ENCODE assay signal across 10 cellular contexts in the genomic region with DNA sequence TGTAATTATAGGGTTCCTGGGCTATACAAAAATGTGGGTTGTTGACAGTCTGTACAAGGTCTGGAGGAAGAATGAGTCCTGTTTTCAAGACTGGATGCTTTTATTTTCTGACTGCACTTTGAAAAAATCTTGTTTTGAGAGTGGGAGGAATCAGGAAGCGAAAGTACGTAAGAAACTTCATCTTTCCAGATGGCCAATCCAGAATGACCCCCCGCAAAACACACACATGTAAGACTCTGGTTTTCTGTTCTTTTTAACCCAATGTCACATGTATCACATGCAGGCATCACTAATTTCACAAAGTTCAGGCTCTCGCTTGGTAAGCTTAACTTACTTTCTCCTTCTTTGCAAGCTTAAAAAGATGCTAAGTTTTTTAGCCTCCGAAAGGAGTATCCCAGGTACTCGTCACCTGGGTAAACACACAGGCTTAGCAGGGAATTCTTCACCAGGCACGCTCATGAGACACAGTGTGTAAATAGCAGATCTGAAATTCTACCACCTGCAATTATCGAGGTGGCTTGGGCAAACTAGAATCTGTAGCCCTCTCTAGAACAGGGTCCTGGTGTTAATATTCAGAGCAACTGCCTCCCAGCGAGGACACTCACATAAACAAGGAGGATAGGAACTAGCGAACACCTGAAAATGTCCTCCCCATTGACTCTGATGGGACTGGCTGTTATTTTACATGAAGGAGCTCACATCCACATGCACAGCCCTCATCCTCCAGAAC.
DNase-seq lines count a peak whose midpoint lies in the region; ATAC-seq, FAIRE-seq and TF ChIP-seq lines count a peak whose summit lies in the region.
"Had no signal": no experiment of that assay in that cellular context is flagged by ENCODE, and none has a peak within 500 bp of the region (broad histone marks: within the 10 kb centered on the region; RNA-seq: fewer than 3 reads in every experiment).

No MANE protein-coding gene starts in this region.

- CTCF ChIA-PET in HepG2 (lab: Yijun Ruan, JAX; ENCODE audit: low intra/inter-chr PET ratio, low total read pairs): interaction anchor here (1.5 kb wide), 1 partner anchor 57 kb away, joined by 5 read pairs; no protein-coding TSS in a partner anchor

- H3K27ac Mint-ChIP-seq in stimulated activated naive B cell treated with anti-CD40 and anti-IgM and Interleukin-4, amounts not matched to agents 10 μg/mL and 1 μg/mL and 100 μg/mL, for 72 hours: peak overlapping the region; percentile 92

- POLR2A ChIA-PET in HepG2 (lab: Yijun Ruan, JAX): interaction anchor here (0.6 kb wide), 1 partner anchor 9 kb away, joined by 3 read pairs; no protein-coding TSS in a partner anchor

- no peak for TF ChIP-seq CTCF in HepG2 (CRISPR knock-in tag; IDR thresholded peaks at IDR 0.05)
- TF ChIP-seq CTCF in right lobe of liver (IDR thresholded peaks at IDR 0.05): no peak

- intact Hi-C loops in HepG2 (cut with micrococcal nuclease; ENCODE audit: unreplicated experiment) (no loop called here), right lobe of liver (cut with DNase I) (no loop called here)

- H3K9me3 ChIP-seq in HepG2 (ENCODE audit: low read length): no peaks in the 10 kb centered on the region
- H3K9me3 ChIP-seq in right lobe of liver: no peaks in the 10 kb centered on the region

- FAIRE-seq in HepG2 (lab: Jason Lieb, UNC): no peak

- H3K4me1 Mint-ChIP-seq in stimulated activated naive B cell treated with anti-CD40 and anti-IgM and Interleukin-4, amounts not matched to agents 10 μg/mL and 1 μg/mL and 100 μg/mL, for 72 hours: peaks cover 46 to 74% of the 10 kb centered on the region in 2 donors

- no peak for TF ChIP-seq RAD21 in HepG2 (CRISPR knock-in tag; IDR thresholded peaks at IDR 0.05)

- no peak for TF ChIP-seq EP300 in HepG2 (IDR thresholded peaks at IDR 0.05; ENCODE audit: low read depth in 2 of 2, low read length in 2 of 2)
- no peak for TF ChIP-seq EP300 in HepG2 (CRISPR knock-in tag; IDR thresholded peaks at IDR 0.05; ENCODE audit: borderline replicate concordance)

- H3K79me2 ChIP-seq in HepG2 (ENCODE audit: insufficient read depth, low read length): no peaks in the 10 kb centered on the region

- no peaks in the 10 kb centered on the region for H4K20me1 ChIP-seq in HepG2 (ENCODE audit: insufficient read depth, low read length)

- H3K4me1 ChIP-seq in HepG2 (ENCODE audit: insufficient read depth, low read length) (peaks cover 17% of the 10 kb centered on the region), right lobe of liver (no peaks in the 10 kb centered on the region)

- H3K4me3 ChIP-seq in HepG2 (replicated peaks in 1 of 3; ENCODE audit: insufficient read depth in 1 of 3, low read depth in 2 of 3, low read length in 3 of 3) (no peak overlapping the region), right lobe of liver (no peak overlapping the region)

- ATAC-seq in HepG2 (no peak), right lobe of liver (no peak), HG02623 (IDR thresholded peaks at IDR 0.05; ENCODE audit: unreplicated experiment) (peak; percentile 4), HG03442 (IDR thresholded peaks at IDR 0.05; ENCODE audit: unreplicated experiment) (no peak), GM18858 (IDR thresholded peaks at IDR 0.05; ENCODE audit: unreplicated experiment) (no peak)
- peak; percentile 76 to 83 for ATAC-seq in stimulated activated naive B cell treated with anti-CD40 and anti-IgM and Interleukin-4, amounts not matched to agents 10 μg/mL and 1 μg/mL and 100 μg/mL, for 72 hours (replicated peaks)

- H3K27me3 ChIP-seq in HepG2 (ENCODE audit: control insufficient read depth in 1 of 2, insufficient read depth in 2 of 2, low read length in 2 of 2) (no peaks in the 10 kb centered on the region), right lobe of liver (no peaks in the 10 kb centered on the region)

- no peak overlapping the region for H3K9ac ChIP-seq in HepG2 (ENCODE audit: insufficient read depth, low read depth, low read length)
- H3K9ac ChIP-seq: KMS-11 had no signal

- in situ Hi-C loops in HepG2 (cut with HindIII; ENCODE audit: extremely low pct_ligation_motif_present, low pct_unique_long_range_greater_than_20kb): no loop called here

- no peak for DNase-seq in HepG2 (ENCODE audit: low spot score)
- DNase-seq in right lobe of liver: no peak
- DNase-seq in NAMALWA (ENCODE audit: low spot score): peak; percentile 70
- peak; percentile 57 for DNase-seq in stimulated activated naive B cell treated with anti-CD40 and anti-IgM and Interleukin-4, amounts not matched to agents 10 μg/mL and 1 μg/mL and 100 μg/mL, for 72 hours
- DNase-seq in H4 (ENCODE audit: low spot score): no peak

- H3K4me3 Mint-ChIP-seq in stimulated activated naive B cell treated with anti-CD40 and anti-IgM and Interleukin-4, amounts not matched to agents 10 μg/mL and 1 μg/mL and 100 μg/mL, for 72 hours: peak overlapping the region; percentile 30 to 71
- H3K4me3 Mint-ChIP-seq: central memory CD8-positive, alpha-beta T cell had no signal

- H3K27ac ChIP-seq in HepG2 (ENCODE audit: extremely low read length, insufficient read depth, low read length) (no peak overlapping the region), right lobe of liver (no peak overlapping the region)
- H3K27ac ChIP-seq: KMS-11 had no signal

- H3K36me3 Mint-ChIP-seq in stimulated activated naive B cell treated with anti-CD40 and anti-IgM and Interleukin-4, amounts not matched to agents 10 μg/mL and 1 μg/mL and 100 μg/mL, for 72 hours: peaks cover 21% of the 10 kb centered on the region in 2 donors

- H2AFZ ChIP-seq in HepG2 (ENCODE audit: low read length): no peak overlapping the region

- no peak overlapping the region for H3K4me2 ChIP-seq in HepG2 (ENCODE audit: low read depth, low read length)
- H3K4me2 ChIP-seq: KMS-11 had no signal

- H3K36me3 ChIP-seq in HepG2 (replicated peaks in 1 of 2; ENCODE audit: control insufficient read depth in 1 of 2, insufficient read depth in 2 of 2, low read length in 2 of 2) (0 out of 5 replicates have a peak, but pooled peaks cover 1 to 5% of the 10 kb centered on the region in 2 experiments), right lobe of liver (peaks cover 0 to 3% (median 0%) of the 10 kb centered on the region in 4 donors)

- no peaks in the 10 kb centered on the region for H3K27me3 Mint-ChIP-seq in stimulated activated naive B cell treated with anti-CD40 and anti-IgM and Interleukin-4, amounts not matched to agents 10 μg/mL and 1 μg/mL and 100 μg/mL, for 72 hours

- 90% methylated on average over 10 of the region's 10 CpGs for WGBS in HepG2 (ENCODE audit: low lambda C conversion rate)
- WGBS in right lobe of liver (ENCODE audit: insufficient coverage, low coverage, low lambda C conversion rate, missing lambda C conversion rate): 89% methylated on average over 6 of the region's 10 CpGs

- TF ChIP-seq POLR2A in HepG2 (IDR thresholded peaks at IDR 0.05; ENCODE audit: insufficient read depth in 1 of 2, low read depth in 2 of 2, low read length in 2 of 2) (no peak), right lobe of liver (IDR thresholded peaks at IDR 0.05) (no peak)

- H3K9me3 Mint-ChIP-seq in stimulated activated naive B cell treated with anti-CD40 and anti-IgM and Interleukin-4, amounts not matched to agents 10 μg/mL and 1 μg/mL and 100 μg/mL, for 72 hours: peaks cover 0 to 2% of the 10 kb centered on the region in 2 donors
- H3K9me3 Mint-ChIP-seq: central memory CD8-positive, alpha-beta T cell had no signal

- BruUV-seq in HepG2 (replicated peaks; lab: Mats Ljungman, UMichigan): no TSS peak

TF ChIP-seq in HepG2, 621 proteins besides CTCF, POLR2A, EP300 and RAD21:
- TF ChIP-seq, protein P1, sequence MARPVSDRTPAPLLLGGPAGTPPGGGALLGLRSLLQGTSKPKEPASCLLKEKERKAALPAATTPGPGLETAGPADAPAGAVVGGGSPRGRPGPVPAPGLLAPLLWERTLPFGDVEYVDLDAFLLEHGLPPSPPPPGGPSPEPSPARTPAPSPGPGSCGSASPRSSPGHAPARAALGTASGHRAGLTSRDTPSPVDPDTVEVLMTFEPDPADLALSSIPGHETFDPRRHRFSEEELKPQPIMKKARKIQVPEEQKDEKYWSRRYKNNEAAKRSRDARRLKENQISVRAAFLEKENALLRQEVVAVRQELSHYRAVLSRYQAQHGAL (CRISPR knock-in tag; IDR thresholded peaks at IDR 0.05; ENCODE audit: not compliant biosample characterization): no peak
- TF ChIP-seq, protein P2, sequence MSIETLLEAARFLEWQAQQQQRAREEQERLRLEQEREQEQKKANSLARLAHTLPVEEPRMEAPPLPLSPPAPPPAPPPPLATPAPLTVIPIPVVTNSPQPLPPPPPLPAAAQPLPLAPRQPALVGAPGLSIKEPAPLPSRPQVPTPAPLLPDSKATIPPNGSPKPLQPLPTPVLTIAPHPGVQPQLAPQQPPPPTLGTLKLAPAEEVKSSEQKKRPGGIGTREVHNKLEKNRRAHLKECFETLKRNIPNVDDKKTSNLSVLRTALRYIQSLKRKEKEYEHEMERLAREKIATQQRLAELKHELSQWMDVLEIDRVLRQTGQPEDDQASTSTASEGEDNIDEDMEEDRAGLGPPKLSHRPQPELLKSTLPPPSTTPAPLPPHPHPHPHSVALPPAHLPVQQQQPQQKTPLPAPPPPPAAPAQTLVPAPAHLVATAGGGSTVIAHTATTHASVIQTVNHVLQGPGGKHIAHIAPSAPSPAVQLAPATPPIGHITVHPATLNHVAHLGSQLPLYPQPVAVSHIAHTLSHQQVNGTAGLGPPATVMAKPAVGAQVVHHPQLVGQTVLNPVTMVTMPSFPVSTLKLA (IDR thresholded peaks at IDR 0.05): peak; percentile 45; the same call in 1 of the 2 replicates

Comparison
In these comparisons a context has a peak if more than half of its experiments do, and no peak if none do; other contexts are left out.
1. ATAC-seq: peak in HG02623 (single experiment) and stimulated activated naive B cell treated with anti-CD40 and anti-IgM and Interleukin-4, amounts not matched to agents 10 μg/mL and 1 μg/mL and 100 μg/mL, for 72 hours (2 of 2); none in HepG2 (single experiment), right lobe of liver (0 of 4), HG03442 (single experiment) and GM18858 (single experiment).
2. DNase-seq: peak in NAMALWA (single experiment) and stimulated activated naive B cell treated with anti-CD40 and anti-IgM and Interleukin-4, amounts not matched to agents 10 μg/mL and 1 μg/mL and 100 μg/mL, for 72 hours (single experiment); none in HepG2 (single experiment), right lobe of liver (0 of 3) and H4 (single experiment).